Comparison of ENCODE assay signal across 10 cellular contexts in genomic region chr11:35276396-35276795, GRCh38.
A peak's percentile ranks its signal among the peaks of the same experiment; 100 is the strongest.
DNase-seq lines count a peak whose midpoint lies in the region; ATAC-seq and TF ChIP-seq lines count a peak whose summit lies in the region.
"Had no signal": no experiment of that assay in that cellular context is flagged by ENCODE, and none has a peak within 500 bp of the region (broad histone marks: within the 10 kb centered on the region; RNA-seq: fewer than 3 reads in every experiment).

No MANE protein-coding gene starts in this region.

- H3K9me3 ChIP-seq in stomach, result no peaks in the 10 kb centered on the region
- H3K9me3 ChIP-seq: heart left ventricle had no signal

- ATAC-seq in activated T-cell treated with anti-CD3 and anti-CD28 coated beads, Interleukin-2, amount 50 U/mL, for 4 hours, result peak; percentile 15 to 39
- ATAC-seq in HG03520 (IDR thresholded peaks at IDR 0.05; ENCODE audit: unreplicated experiment), result no peak
- ATAC-seq in GM21367 (IDR thresholded peaks at IDR 0.05; ENCODE audit: unreplicated experiment), result no peak

- TF ChIP-seq CTCF in stomach (IDR thresholded peaks at IDR 0.05), result no peak

- H3K9me3 Mint-ChIP-seq in activated CD4-positive, alpha-beta T cell treated with anti-CD3 and anti-CD28 coated beads, Interleukin-2, amount 10 ng/mL, durations not matched to agents 24 days and 14 days, result peaks cover 18% of the 10 kb centered on the region
- H3K9me3 Mint-ChIP-seq in activated T-cell treated with anti-CD3 and anti-CD28 coated beads, Interleukin-2, amount 50 U/mL, for 4 hours, result no peaks in the 10 kb centered on the region

- no peak for TF ChIP-seq POLR2A in stomach (IDR thresholded peaks at IDR 0.05)

- no peak overlapping the region for H3K4me3 Mint-ChIP-seq in activated CD4-positive, alpha-beta T cell treated with anti-CD3 and anti-CD28 coated beads, Interleukin-2, amount 10 ng/mL, durations not matched to agents 24 days and 14 days
- H3K4me3 Mint-ChIP-seq in activated T-cell treated with anti-CD3 and anti-CD28 coated beads, Interleukin-2, amount 50 U/mL, for 4 hours, result no peak overlapping the region

- DNase-seq in activated CD4-positive, alpha-beta T cell treated with anti-CD3 and anti-CD28 coated beads, Interleukin-2, amount 10 ng/mL, durations not matched to agents 24 days and 14 days, result no peak
- DNase-seq in activated CD4-positive, alpha-beta T cell treated with anti-CD3 and anti-CD28 coated beads for 4 hours, result no peak
- no peak for DNase-seq in activated T-cell treated with anti-CD3 and anti-CD28 coated beads, Interleukin-2, amount 50 U/mL, for 4 hours
- DNase-seq in globus pallidus (ENCODE audit: low spot score), result peak; percentile 58
- peak; percentile 33 for DNase-seq in stomach
- DNase-seq in DMS 273 (lab: John Stamatoyannopoulos, UW; ENCODE audit: unreplicated experiment), result no peak
- DNase-seq: aorta, heart left ventricle had no signal

- H3K4me3 ChIP-seq in stomach, result no peak overlapping the region
- H3K4me3 ChIP-seq: heart left ventricle had no signal

- intact Hi-C loops in activated CD4-positive, alpha-beta T cell treated with anti-CD3 and anti-CD28 coated beads, Interleukin-2, amount 10 ng/mL, durations not matched to agents 24 days and 14 days (cut with micrococcal nuclease), result no loop called here
- intact Hi-C loops in stomach (cut with DNase I; ENCODE audit: low total_unique reads), result no loop called here

- peaks cover 55% of the 10 kb centered on the region for H3K4me1 Mint-ChIP-seq in activated CD4-positive, alpha-beta T cell treated with anti-CD3 and anti-CD28 coated beads, Interleukin-2, amount 10 ng/mL, durations not matched to agents 24 days and 14 days
- H3K4me1 Mint-ChIP-seq in activated T-cell treated with anti-CD3 and anti-CD28 coated beads, Interleukin-2, amount 50 U/mL, for 4 hours (ENCODE audit: low read depth), result peaks cover 45% of the 10 kb centered on the region

- 33 to 52% (median 41%) methylated on average over 1 of the region's 1 CpG for WGBS in stomach, 5 donors

- TF ChIP-seq EP300 in stomach (IDR thresholded peaks at IDR 0.05), result no peak

- peak overlapping the region; percentile 58 to 83 (median 82) for H3K27ac ChIP-seq in stomach

- H3K4me1 ChIP-seq in stomach, result peaks cover 16 to 29% (median 20%) of the 10 kb centered on the region in 4 donors

- peaks cover 6% of the 10 kb centered on the region for H3K36me3 Mint-ChIP-seq in activated CD4-positive, alpha-beta T cell treated with anti-CD3 and anti-CD28 coated beads, Interleukin-2, amount 10 ng/mL, durations not matched to agents 24 days and 14 days (ENCODE audit: low read depth)
- no peaks in the 10 kb centered on the region for H3K36me3 Mint-ChIP-seq in activated T-cell treated with anti-CD3 and anti-CD28 coated beads, Interleukin-2, amount 50 U/mL, for 4 hours (ENCODE audit: insufficient read depth)

- H3K27ac Mint-ChIP-seq in activated CD4-positive, alpha-beta T cell treated with anti-CD3 and anti-CD28 coated beads, Interleukin-2, amount 10 ng/mL, durations not matched to agents 24 days and 14 days, result peak overlapping the region; percentile 63

- H3K36me3 ChIP-seq in stomach, result no peaks in the 10 kb centered on the region
- H3K36me3 ChIP-seq: heart left ventricle had no signal

- no peaks in the 10 kb centered on the region for H3K27me3 ChIP-seq in stomach
- H3K27me3 ChIP-seq: heart left ventricle had no signal

- H3K27me3 Mint-ChIP-seq in activated CD4-positive, alpha-beta T cell treated with anti-CD3 and anti-CD28 coated beads, Interleukin-2, amount 10 ng/mL, durations not matched to agents 24 days and 14 days, result peaks cover 2% of the 10 kb centered on the region
- H3K27me3 Mint-ChIP-seq in activated T-cell treated with anti-CD3 and anti-CD28 coated beads, Interleukin-2, amount 50 U/mL, for 4 hours (ENCODE audit: low read depth), result no peaks in the 10 kb centered on the region

Comparison
In these comparisons a context has a peak if more than half of its experiments do, and no peak if none do; other contexts are left out.
1. DNase-seq: peak in globus pallidus (single experiment) and stomach (single experiment); none in activated CD4-positive, alpha-beta T cell treated with anti-CD3 and anti-CD28 coated beads, Interleukin-2, amount 10 ng/mL, durations not matched to agents 24 days and 14 days (single experiment), activated CD4-positive, alpha-beta T cell treated with anti-CD3 and anti-CD28 coated beads for 4 hours (0 of 2), activated T-cell treated with anti-CD3 and anti-CD28 coated beads, Interleukin-2, amount 50 U/mL, for 4 hours (single experiment) and DMS 273 (single experiment).
2. ATAC-seq: peak in activated T-cell treated with anti-CD3 and anti-CD28 coated beads, Interleukin-2, amount 50 U/mL, for 4 hours (2 of 2); none in HG03520 (single experiment) and GM21367 (single experiment).